In genomic region chr6:143236151-143236788, GRCh38 we compare ENCODE assay signal across 12 cellular contexts.
DNase-seq lines count a peak whose midpoint lies in the region; ATAC-seq and TF ChIP-seq lines count a peak whose summit lies in the region.
"Had no signal": no experiment of that assay in that cellular context is flagged by ENCODE, and none has a peak within 500 bp of the region (broad histone marks: within the 10 kb centered on the region; RNA-seq: fewer than 3 reads in every experiment).

No MANE protein-coding gene starts in this region.

- H3K9me3 Mint-ChIP-seq in endodermal cell, result no peaks in the 10 kb centered on the region
- H3K9me3 Mint-ChIP-seq in activated T-helper 2 cell treated with anti-CD3 and anti-CD28 coated beads, Interferon-gamma antibody, Interleukin-2, Interleukin-4, amounts not matched to agents 10 μg/mL and 5 μg/mL and 100 μg/mL, durations not matched to agents 14 hours and 24 hours and 36 hours, result no peaks in the 10 kb centered on the region
- H3K9me3 Mint-ChIP-seq: activated CD4-positive, alpha-beta memory T cell treated with anti-CD3 and anti-CD28 coated beads, Interleukin-2, amount 10 ng/mL, durations not matched to agents 7 days and 5 days had no signal

- H3K4me3 ChIP-seq in SK-N-SH (ENCODE audit: low read depth in 2 of 2, low read length in 1 of 2), result no peak overlapping the region
- H3K4me3 ChIP-seq in endodermal cell (ENCODE audit: low read length), result no peak overlapping the region
- no peak overlapping the region for H3K4me3 ChIP-seq in skeletal muscle cell (ENCODE audit: low read depth, low read length)
- H3K4me3 ChIP-seq in smooth muscle cell, result no peak overlapping the region

- H3K27ac ChIP-seq in SK-N-SH (ENCODE audit: low read depth in 2 of 2, low read length in 1 of 2) (no peak overlapping the region), endodermal cell (ENCODE audit: low read depth, low read length) (no peak overlapping the region), smooth muscle cell (ENCODE audit: low read depth) (no peak overlapping the region)

- TF ChIP-seq EP300 in SK-N-SH (IDR thresholded peaks at IDR 0.05; ENCODE audit: borderline replicate concordance in 1 of 2, low read depth in 1 of 2, low read length in 1 of 2), result no peak

- H3K79me2 ChIP-seq in SK-N-SH (ENCODE audit: insufficient read depth) (no peaks in the 10 kb centered on the region), smooth muscle cell (ENCODE audit: low read depth) (no peaks in the 10 kb centered on the region)

- intact Hi-C loops in activated T-helper 2 cell treated with anti-CD3 and anti-CD28 coated beads, Interferon-gamma antibody, Interleukin-2, Interleukin-4, amounts not matched to agents 10 μg/mL and 5 μg/mL and 100 μg/mL, durations not matched to agents 14 hours and 24 hours and 36 hours (cut with micrococcal nuclease), result loop anchor here (10.0 kb wide), 2 partner anchors 99 to 189 kb away; no protein-coding TSS in a partner anchor

- H2AFZ ChIP-seq in SK-N-SH (ENCODE audit: low read depth), result no peak overlapping the region
- H2AFZ ChIP-seq in smooth muscle cell (ENCODE audit: low read depth), result no peak overlapping the region

- H3K9me3 ChIP-seq in SK-N-SH (no peaks in the 10 kb centered on the region), endodermal cell (ENCODE audit: control insufficient read depth, low read length) (no peaks in the 10 kb centered on the region), smooth muscle cell (replicated peaks; ENCODE audit: low read depth) (no peaks in the 10 kb centered on the region)

- no peak overlapping the region for H3K27ac Mint-ChIP-seq in endodermal cell
- H3K27ac Mint-ChIP-seq in activated T-helper 2 cell treated with anti-CD3 and anti-CD28 coated beads, Interferon-gamma antibody, Interleukin-2, Interleukin-4, amounts not matched to agents 10 μg/mL and 5 μg/mL and 100 μg/mL, durations not matched to agents 14 hours and 24 hours and 36 hours, result no peak overlapping the region
- H3K27ac Mint-ChIP-seq: activated CD4-positive, alpha-beta memory T cell treated with anti-CD3 and anti-CD28 coated beads, Interleukin-2, amount 10 ng/mL, durations not matched to agents 7 days and 5 days had no signal

- DNase-seq in SK-N-SH, result peak; percentile 5
- DNase-seq in M059J (ENCODE audit: low read depth), result peak; percentile 72
- DNase-seq in endodermal cell, result peak; percentile 42
- DNase-seq in skeletal muscle cell (ENCODE audit: low read depth), result peak; percentile 10
- no peak for DNase-seq in smooth muscle cell (lab: John Stamatoyannopoulos, UW; ENCODE audit: unreplicated experiment)
- no peak for DNase-seq in activated T-helper 2 cell treated with anti-CD3 and anti-CD28 coated beads, Interferon-gamma antibody, Interleukin-2, Interleukin-4, amounts not matched to agents 10 μg/mL and 5 μg/mL and 100 μg/mL, durations not matched to agents 14 hours and 24 hours and 36 hours (ENCODE audit: low spot score)
- no peak for DNase-seq in activated naive CD4-positive, alpha-beta T cell (lab: John Stamatoyannopoulos, UW)
- DNase-seq: activated CD4-positive, alpha-beta memory T cell treated with anti-CD3 and anti-CD28 coated beads, Interleukin-2, amount 10 ng/mL, durations not matched to agents 7 days and 5 days; anterior cingulate cortex; midbrain; stimulated activated CD4-positive, alpha-beta T cell treated with anti-CD3 and anti-CD28 coated beads, Interleukin-12 subunit alpha, Interleukin-12 subunit beta, amount 100 ng/mL, for 4 hours had no signal

- H3K27me3 ChIP-seq in SK-N-SH (ENCODE audit: insufficient read depth) (no peaks in the 10 kb centered on the region), endodermal cell (ENCODE audit: control insufficient read depth, insufficient read depth, low read length, poor library complexity, severe bottlenecking) (no peaks in the 10 kb centered on the region), smooth muscle cell (ENCODE audit: low read depth) (no peaks in the 10 kb centered on the region)

- TF ChIP-seq RAD21 in SK-N-SH (IDR thresholded peaks at IDR 0.05; ENCODE audit: low read length), result no peak

- H3K9ac ChIP-seq in SK-N-SH (no peak overlapping the region), endodermal cell (ENCODE audit: extremely low read depth, low read length, poor library complexity, severe bottlenecking) (no peak overlapping the region), smooth muscle cell (ENCODE audit: low read depth) (no peak overlapping the region)

- no peaks in the 10 kb centered on the region for H4K20me1 ChIP-seq in SK-N-SH (ENCODE audit: insufficient read depth)
- H4K20me1 ChIP-seq in smooth muscle cell (ENCODE audit: low read depth), result no peaks in the 10 kb centered on the region

- POLR2A ChIA-PET in SK-N-SH (lab: Yijun Ruan, JAX), result no interaction called here

- H3F3A ChIP-seq in SK-N-SH (replicated peaks; ENCODE audit: insufficient read depth) (no peaks in the 10 kb centered on the region), smooth muscle cell (ENCODE audit: low read depth) (no peaks in the 10 kb centered on the region)

- no peaks in the 10 kb centered on the region for H3K9me2 ChIP-seq in SK-N-SH

- H3K4me2 ChIP-seq in SK-N-SH (no peak overlapping the region), smooth muscle cell (no peak overlapping the region)

- no peaks in the 10 kb centered on the region for H3K36me3 Mint-ChIP-seq in endodermal cell (ENCODE audit: low read depth)
- H3K36me3 Mint-ChIP-seq in activated T-helper 2 cell treated with anti-CD3 and anti-CD28 coated beads, Interferon-gamma antibody, Interleukin-2, Interleukin-4, amounts not matched to agents 10 μg/mL and 5 μg/mL and 100 μg/mL, durations not matched to agents 14 hours and 24 hours and 36 hours (ENCODE audit: low read depth), result no peaks in the 10 kb centered on the region

- H3K4me1 ChIP-seq in SK-N-SH (ENCODE audit: control insufficient read depth in 1 of 2, insufficient read depth in 2 of 2, low read depth in 1 of 2, low read length in 1 of 2) (no peaks in the 10 kb centered on the region; a peak in 1 of 4 replicates), endodermal cell (ENCODE audit: control insufficient read depth, insufficient read depth, low read length) (no peaks in the 10 kb centered on the region), smooth muscle cell (ENCODE audit: low read depth) (no peaks in the 10 kb centered on the region)

- TF ChIP-seq CTCF in SK-N-SH (IDR thresholded peaks at IDR 0.05) (no peak), endodermal cell (conservative IDR thresholded peaks at IDR 0.05) (no peak), smooth muscle cell (IDR thresholded peaks at IDR 0.05; ENCODE audit: borderline replicate concordance, insufficient read depth, poor library complexity, severe bottlenecking) (no peak)

- CTCF ChIA-PET in SK-N-SH (lab: Yijun Ruan, JAX), result interaction anchor here (1.0 kb wide), 1 partner anchor 12 kb away, joined by 3 read pairs; no protein-coding TSS in a partner anchor

- H3K4me3 Mint-ChIP-seq in endodermal cell, result no peak overlapping the region
- H3K4me3 Mint-ChIP-seq in activated T-helper 2 cell treated with anti-CD3 and anti-CD28 coated beads, Interferon-gamma antibody, Interleukin-2, Interleukin-4, amounts not matched to agents 10 μg/mL and 5 μg/mL and 100 μg/mL, durations not matched to agents 14 hours and 24 hours and 36 hours (ENCODE audit: low read depth), result no peak overlapping the region
- H3K4me3 Mint-ChIP-seq: activated CD4-positive, alpha-beta memory T cell treated with anti-CD3 and anti-CD28 coated beads, Interleukin-2, amount 10 ng/mL, durations not matched to agents 7 days and 5 days had no signal

- no peaks in the 10 kb centered on the region for H3K27me3 Mint-ChIP-seq in endodermal cell (ENCODE audit: insufficient read depth)
- H3K27me3 Mint-ChIP-seq in activated T-helper 2 cell treated with anti-CD3 and anti-CD28 coated beads, Interferon-gamma antibody, Interleukin-2, Interleukin-4, amounts not matched to agents 10 μg/mL and 5 μg/mL and 100 μg/mL, durations not matched to agents 14 hours and 24 hours and 36 hours (ENCODE audit: low read depth), result no peaks in the 10 kb centered on the region
- H3K27me3 Mint-ChIP-seq: activated CD4-positive, alpha-beta memory T cell treated with anti-CD3 and anti-CD28 coated beads, Interleukin-2, amount 10 ng/mL, durations not matched to agents 7 days and 5 days had no signal

- WGBS in SK-N-SH (ENCODE audit: low lambda C conversion rate), result 89% methylated on average over 16 of the region's 16 CpGs
- 93 to 94% methylated on average over 10 to 16 of the region's 16 CpGs for WGBS in endodermal cell (ENCODE audit: insufficient coverage in 1 of 2, insufficient read length in 1 of 2), 2 experiments
- 85% methylated on average over 16 of the region's 16 CpGs for WGBS in smooth muscle cell (ENCODE audit: low lambda C conversion rate)

- H3K4me1 Mint-ChIP-seq in endodermal cell, result no peaks in the 10 kb centered on the region
- no peaks in the 10 kb centered on the region for H3K4me1 Mint-ChIP-seq in activated T-helper 2 cell treated with anti-CD3 and anti-CD28 coated beads, Interferon-gamma antibody, Interleukin-2, Interleukin-4, amounts not matched to agents 10 μg/mL and 5 μg/mL and 100 μg/mL, durations not matched to agents 14 hours and 24 hours and 36 hours (ENCODE audit: low read depth)
- H3K4me1 Mint-ChIP-seq: activated CD4-positive, alpha-beta memory T cell treated with anti-CD3 and anti-CD28 coated beads, Interleukin-2, amount 10 ng/mL, durations not matched to agents 7 days and 5 days had no signal

- no peaks in the 10 kb centered on the region for H3K36me3 ChIP-seq in SK-N-SH (replicated peaks in 1 of 2; ENCODE audit: control insufficient read depth in 1 of 2, insufficient read depth in 2 of 2, low read length in 1 of 2)
- no peaks in the 10 kb centered on the region for H3K36me3 ChIP-seq in endodermal cell (ENCODE audit: control insufficient read depth, insufficient read depth, low read length)
- no peaks in the 10 kb centered on the region for H3K36me3 ChIP-seq in smooth muscle cell (ENCODE audit: low read depth)

- no peak for ATAC-seq in SK-N-SH treated with all-trans-retinoic acid at 6 μM for 48 hours

TF ChIP-seq in SK-N-SH, 30 proteins besides CTCF, POLR2A, EP300 and RAD21 (continues in another document):
- TF ChIP-seq RCOR1 (IDR thresholded peaks at IDR 0.05; ENCODE audit: low read length) (no peak), FOXM1 (IDR thresholded peaks at IDR 0.05; ENCODE audit: low read depth) (no peak), MXI1 (IDR thresholded peaks at IDR 0.05; ENCODE audit: low read depth, low read length) (no peak), CHD2 (IDR thresholded peaks at IDR 0.05; ENCODE audit: low read length, partially characterized antibody) (no peak), SIN3A (IDR thresholded peaks at IDR 0.05; ENCODE audit: borderline replicate concordance, low read depth, low read length) (no peak), EZH2phosphoT487 (IDR thresholded peaks at IDR 0.05; ENCODE audit: borderline replicate concordance, low read depth) (no peak)

Comparison
In these comparisons a context has a peak if more than half of its experiments do, and no peak if none do; other contexts are left out.
1. DNase-seq: peak in SK-N-SH (single experiment), M059J (single experiment), endodermal cell (single experiment) and skeletal muscle cell (single experiment); none in smooth muscle cell (single experiment), activated T-helper 2 cell treated with anti-CD3 and anti-CD28 coated beads, Interferon-gamma antibody, Interleukin-2, Interleukin-4, amounts not matched to agents 10 μg/mL and 5 μg/mL and 100 μg/mL, durations not matched to agents 14 hours and 24 hours and 36 hours (single experiment) and activated naive CD4-positive, alpha-beta T cell (0 of 4).